In genomic region chr3:155516439-155516838, GRCh38 we compare ENCODE assay signal across 26 cellular contexts.
"Had no signal": no experiment of that assay in that cellular context is flagged by ENCODE, and none has a peak within 500 bp of the region (broad histone marks: within the 10 kb centered on the region; RNA-seq: fewer than 3 reads in every experiment).

No MANE protein-coding gene starts in this region.

- H3K4me1 ChIP-seq: pancreas, psoas muscle, right lobe of liver, sigmoid colon, suprapubic skin, testis, tibial artery, transverse colon, upper lobe of right lung, uterus had no signal

- H3K4me3 ChIP-seq: pancreas, psoas muscle, right lobe of liver, sigmoid colon, suprapubic skin, testis, tibial artery, transverse colon, upper lobe of right lung, uterus had no signal

- ATAC-seq: naive thymus-derived CD8-positive, alpha-beta T cell; natural killer cell treated with Interleukin-12 subunit alpha and Interleukin-12 subunit beta and Interleukin-15 and Interleukin-18, amount 100 ng/mL, for 72 hours; pancreas; psoas muscle; right cardiac atrium; right lobe of liver; stimulated activated memory B cell treated with anti-CD40 and anti-IgM and Interleukin-4, amounts not matched to agents 10 μg/mL and 1 μg/mL and 100 μg/mL, for 72 hours; stimulated activated naive CD8-positive, alpha-beta T cell treated with anti-CD3 and anti-CD28 coated beads, Interleukin-15, amount 100 ng/mL, for 72 hours; stimulated activated naive CD8-positive, alpha-beta T cell treated with anti-CD3 and anti-CD28 coated beads, Interleukin-15, Interleukin-2, amounts not matched to agents 100 U/mL and 50 U/mL, for 24 hours; upper lobe of right lung had no signal

- H3K27ac ChIP-seq: neutrophil, pancreas, psoas muscle, right lobe of liver, sigmoid colon, suprapubic skin, testis, tibial artery, transverse colon, upper lobe of right lung, uterus had no signal

- H3K27me3 ChIP-seq: neutrophil, pancreas, right lobe of liver, sigmoid colon, suprapubic skin, testis, tibial artery, transverse colon, upper lobe of right lung, uterus had no signal

- DNase-seq: naive thymus-derived CD8-positive, alpha-beta T cell; nephron progenitor cell; nucleus accumbens; pancreas; psoas muscle; right cardiac atrium; right lobe of liver; sigmoid colon; small intestine; stimulated activated CD4-positive, alpha-beta T cell treated with anti-CD3 and anti-CD28 coated beads, Interleukin-15, amount 100 ng/mL, for 24 hours; stimulated activated CD4-positive, alpha-beta T cell treated with anti-CD3 and anti-CD28 coated beads, Interleukin-4, amount 100 ng/mL, for 1 hour; stimulated activated CD4-positive, alpha-beta T cell treated with anti-CD3 and anti-CD28 coated beads, Interleukin-4, amount 100 ng/mL, for 4 hours; stimulated activated CD8-positive, alpha-beta memory T cell treated with anti-CD3 and anti-CD28 coated beads, Interleukin-4, amount 100 ng/mL, for 48 hours; stimulated activated naive CD4-positive, alpha-beta T cell; stimulated activated naive CD8-positive, alpha-beta T cell treated with anti-CD3 and anti-CD28 coated beads, Interleukin-15, amount 100 ng/mL, for 72 hours; stimulated activated naive CD8-positive, alpha-beta T cell treated with anti-CD3 and anti-CD28 coated beads, Interleukin-15, Interleukin-2, amounts not matched to agents 100 U/mL and 50 U/mL, for 24 hours; substantia nigra; testis; tibial artery; transverse colon; upper lobe of right lung; uterus had no signal

- H3K36me3 ChIP-seq: neutrophil, pancreas, right lobe of liver, sigmoid colon, suprapubic skin, tibial artery, transverse colon, upper lobe of right lung, uterus had no signal

- FAIRE-seq: pancreas, small intestine had no signal

- H3K9me3 ChIP-seq: neutrophil, pancreas, psoas muscle, right lobe of liver, sigmoid colon, suprapubic skin, testis, tibial artery, transverse colon, upper lobe of right lung, uterus had no signal
